In genomic region chr4:90542216-90542615, GRCh38 we compare ENCODE assay signal across 1 cellular context.
TF ChIP-seq lines count a peak whose summit lies in the region.

No MANE protein-coding gene starts in this region.

TF ChIP-seq in GM12878, 131 proteins besides CTCF, POLR2A, EP300 and RAD21 (continued from another document):
- TF ChIP-seq SKIL (IDR thresholded peaks at IDR 0.05; ENCODE audit: low read depth, poor library complexity, severe bottlenecking) (no peak), SMARCA5 (IDR thresholded peaks at IDR 0.05) (no peak), CREB1 (IDR thresholded peaks at IDR 0.05; ENCODE audit: low read depth) (no peak), FOXK2 (IDR thresholded peaks at IDR 0.05) (no peak), E2F4 (IDR thresholded peaks at IDR 0.05; ENCODE audit: low read depth, low read length) (no peak), SIX5 (IDR thresholded peaks at IDR 0.05; ENCODE audit: low read depth, low read length, severe bottlenecking) (no peak), ATF2 (IDR thresholded peaks at IDR 0.05; ENCODE audit: low read length) (no peak)
